In genomic region chrX:1249101-1249887, GRCh38 we compare ENCODE assay signal across 8 cellular contexts. TPM values are rescaled to one million over a fixed set of nuclear protein-coding genes. Genes with fewer than 3 reads are reported as not detected.
DNase-seq lines count a peak whose midpoint lies in the region; ATAC-seq and TF ChIP-seq lines count a peak whose summit lies in the region.

No MANE protein-coding gene starts in this region.

- H3K27me3 ChIP-seq in SJCRH30: no peaks in the 10 kb centered on the region

- H3K27me3 Mint-ChIP-seq in mesothelial cell of epicardium (ENCODE audit: low read depth) (no peaks in the 10 kb centered on the region), type B pancreatic cell (peaks cover 3% of the 10 kb centered on the region)

- TF ChIP-seq CTCF in coronary artery (IDR thresholded peaks at IDR 0.05) (no peak), mesothelial cell of epicardium (IDR thresholded peaks at IDR 0.05; ENCODE audit: unreplicated experiment) (no peak), type B pancreatic cell (conservative IDR thresholded peaks at IDR 0.05) (no peak)

- H3K4me1 Mint-ChIP-seq in mesothelial cell of epicardium (peaks cover 15% of the 10 kb centered on the region), type B pancreatic cell (ENCODE audit: unreplicated experiment) (peaks cover 10% of the 10 kb centered on the region)

- peak overlapping the region; percentile 52 for H3K4me3 ChIP-seq in SJCRH30
- peak overlapping the region; percentile 44 for H3K4me3 ChIP-seq in coronary artery

- no peaks in the 10 kb centered on the region for H3K36me3 ChIP-seq in SJCRH30

- H3K36me3 Mint-ChIP-seq in mesothelial cell of epicardium (peaks cover 17% of the 10 kb centered on the region), type B pancreatic cell (peaks cover 7% of the 10 kb centered on the region)

- H3K9me3 Mint-ChIP-seq in mesothelial cell of epicardium (peaks cover 26% of the 10 kb centered on the region), type B pancreatic cell (peaks cover 21% of the 10 kb centered on the region)

- H3K27ac Mint-ChIP-seq in mesothelial cell of epicardium: peak overlapping the region; percentile 89
- H3K27ac Mint-ChIP-seq in type B pancreatic cell: peak overlapping the region; percentile 31

- in situ Hi-C loops in ACHN (cut with HindIII; ENCODE audit: low pct_ligation_motif_present, low pct_unique_long_range_greater_than_20kb, low sequenced_read_pairs): no loop called here

- H3K9me3 ChIP-seq in SJCRH30 (replicated peaks): no peaks in the 10 kb centered on the region

- ATAC-seq in GM18519 (IDR thresholded peaks at IDR 0.05; ENCODE audit: low FRiP score, unreplicated experiment) (no peak), GM21529 (IDR thresholded peaks at IDR 0.05; ENCODE audit: unreplicated experiment) (no peak)

- H3K4me1 ChIP-seq in SJCRH30: peaks cover 10% of the 10 kb centered on the region

- H3K27ac ChIP-seq in SJCRH30 (peak overlapping the region; percentile 89), coronary artery (peak overlapping the region in 1 of 2 donors; percentile 65)

- peak overlapping the region; percentile 58 for H3K4me3 Mint-ChIP-seq in mesothelial cell of epicardium
- peak overlapping the region; percentile 65 for H3K4me3 Mint-ChIP-seq in type B pancreatic cell

- DNase-seq in GM04503 (ENCODE audit: low read depth) (peak; percentile 10), SJCRH30 (peak; percentile 95 to 96), coronary artery (ENCODE audit: low spot score) (no peak), mesothelial cell of epicardium (ENCODE audit: low spot score in 2 of 2, unreplicated experiment in 2 of 2) (peak in 1 of 2 experiments; percentile 53), type B pancreatic cell (ENCODE audit: extremely low spot score, unreplicated experiment) (peak; percentile 74), ACHN (no peak)

RNA-seq across cellular contexts. Expression of gene CSF2RA, which starts 19.3 kb away (rescaled TPM):
- 0.30 and 0.61 TPM in 2 replicates for total RNA-seq in SJCRH30 (2014; rRNA removed; shearing (Covaris generic))
- total RNA-seq in mesothelial cell of epicardium: 5.7 to 9.7 TPM (median 7.5 TPM) in 3 replicates
- 5.1 and 6.7 TPM in 2 replicates for total RNA-seq in type B pancreatic cell (ENCODE audit: low replicate concordance)

RNA-seq across cellular contexts. Expression of gene CRLF2, which starts 36.8 kb away (rescaled TPM):
- 0.08 and 0.26 TPM in 2 replicates for total RNA-seq in SJCRH30 (2014; rRNA removed; shearing (Covaris generic))
- not detected in 3 replicates for total RNA-seq in mesothelial cell of epicardium
- total RNA-seq in type B pancreatic cell (ENCODE audit: low replicate concordance): not detected in 2 replicates

Comparison
In these comparisons a context has a peak if more than half of its experiments do, and no peak if none do; other contexts are left out.
1. DNase-seq: peak in GM04503 (single experiment), SJCRH30 (2 of 2) and type B pancreatic cell (single experiment); none in coronary artery (single experiment) and ACHN (single experiment).